In the genomic region with DNA sequence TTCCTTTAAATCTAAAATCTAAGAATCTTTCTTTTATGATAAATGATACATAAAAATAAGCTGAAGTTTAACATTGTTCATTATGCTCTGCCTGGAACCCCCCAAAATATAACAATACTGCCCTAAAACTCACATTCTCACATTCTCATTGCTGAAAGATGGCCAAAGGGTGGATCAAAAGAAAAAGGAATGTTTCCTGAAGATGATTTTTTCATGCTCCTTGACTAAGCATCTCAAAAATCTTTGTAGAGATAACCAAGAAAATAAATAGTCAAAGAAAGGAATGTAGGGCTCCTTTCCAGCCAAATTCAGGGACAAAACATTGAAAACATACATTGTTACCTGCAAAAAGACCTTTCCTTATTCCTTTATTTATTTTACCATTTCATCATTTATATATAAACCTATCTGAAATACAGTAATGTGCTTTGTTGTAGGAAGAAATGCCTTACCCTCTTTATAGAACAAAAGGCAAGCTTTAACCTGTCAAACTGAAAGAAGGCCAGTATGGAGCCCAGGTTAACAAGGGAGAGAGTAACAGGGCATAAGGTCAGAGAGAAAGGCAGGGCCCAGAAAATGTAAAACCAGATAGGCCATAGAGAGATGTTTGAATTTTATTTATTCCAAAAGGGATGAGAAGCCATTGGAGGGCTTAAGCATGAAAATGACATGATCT, we compare ENCODE assay signal across 30 cellular contexts. TPM values are rescaled to one million over a fixed set of nuclear protein-coding genes. Genes with fewer than 3 reads are reported as not detected.
DNase-seq lines count a peak whose midpoint lies in the region; ATAC-seq and TF ChIP-seq lines count a peak whose summit lies in the region.
"Had no signal": no experiment of that assay in that cellular context is flagged by ENCODE, and none has a peak within 500 bp of the region (broad histone marks: within the 10 kb centered on the region; RNA-seq: fewer than 3 reads in every experiment).

No MANE protein-coding gene starts in this region.

- peaks cover 10% of the 10 kb centered on the region for H3F3A ChIP-seq in GM23248 (ENCODE audit: insufficient read depth)

- H3K4me3 Mint-ChIP-seq in brain: no peak overlapping the region
- H3K4me3 Mint-ChIP-seq in activated CD4-positive, alpha-beta T cell treated with anti-CD3 and anti-CD28 coated beads for 36 hours: no peak overlapping the region
- H3K4me3 Mint-ChIP-seq in immature natural killer cell: no peak overlapping the region
- H3K4me3 Mint-ChIP-seq: CD4-positive, CD25-positive, alpha-beta regulatory T cell; IgD-negative memory B cell; T-helper 17 cell had no signal

- H3K79me1 ChIP-seq in mesenchymal stem cell (replicated peaks; ENCODE audit: low read length, poor library complexity, severe bottlenecking): peaks cover 9% of the 10 kb centered on the region

- H3K9me3 ChIP-seq in GM23248 (ENCODE audit: low read depth) (no peaks in the 10 kb centered on the region), mesenchymal stem cell (ENCODE audit: control insufficient read depth, low read length) (no peaks in the 10 kb centered on the region)
- H3K9me3 ChIP-seq: Peyer's patch, SJSA1, spleen had no signal

- H3K4me2 ChIP-seq in GM23248 (ENCODE audit: unreplicated experiment) (peak overlapping the region; percentile 45), mesenchymal stem cell (ENCODE audit: low read length, poor library complexity, severe bottlenecking) (no peak overlapping the region)

- H3K4ac ChIP-seq in mesenchymal stem cell (ENCODE audit: low read depth in 1 of 2, low read length in 2 of 2): no peak overlapping the region

- CTCF ChIA-PET in activated CD4-positive, alpha-beta T cell treated with anti-CD3 and anti-CD28 coated beads for 36 hours (lab: Charles Lee): interaction anchor here (0.6 to 1.7 kb wide), 3 partner anchors 14 to 94 kb away, joined by 3 to 5 read pairs (median 4); no protein-coding TSS in a partner anchor

- H3K36me3 ChIP-seq in GM23248 (ENCODE audit: low read depth) (no peaks in the 10 kb centered on the region), mesenchymal stem cell (ENCODE audit: control insufficient read depth in 1 of 2, insufficient read depth in 2 of 2, low read depth in 1 of 2, low read length in 2 of 2) (peaks cover 3% of the 10 kb centered on the region in 2 experiments)
- H3K36me3 ChIP-seq: Peyer's patch, SJSA1 had no signal

- H2BK120ac ChIP-seq in mesenchymal stem cell (ENCODE audit: low read depth, low read length): no peak overlapping the region

- no peaks in the 10 kb centered on the region for H4K20me1 ChIP-seq in GM23248 (ENCODE audit: insufficient read depth)

- H2BK5ac ChIP-seq in mesenchymal stem cell (ENCODE audit: low read depth, low read length, poor library complexity, severe bottlenecking): no peak overlapping the region

- no peaks in the 10 kb centered on the region for H3K79me2 ChIP-seq in GM23248 (ENCODE audit: insufficient read depth)

- no peak overlapping the region for H3K14ac ChIP-seq in mesenchymal stem cell (ENCODE audit: low read length in 2 of 2)

- peak overlapping the region; percentile 33 for H3K27ac ChIP-seq in GM23248
- peak overlapping the region; percentile 15 for H3K27ac ChIP-seq in mesenchymal stem cell (ENCODE audit: low read length, poor library complexity, severe bottlenecking)
- H3K27ac ChIP-seq: Peyer's patch, SJSA1, spleen, VCaP had no signal

- H3K27me3 Mint-ChIP-seq in brain: no peaks in the 10 kb centered on the region
- no peaks in the 10 kb centered on the region for H3K27me3 Mint-ChIP-seq in activated CD4-positive, alpha-beta T cell treated with anti-CD3 and anti-CD28 coated beads for 36 hours
- no peaks in the 10 kb centered on the region for H3K27me3 Mint-ChIP-seq in immature natural killer cell (ENCODE audit: low read depth in 3 of 3)
- H3K27me3 Mint-ChIP-seq: CD4-positive, CD25-positive, alpha-beta regulatory T cell; IgD-negative memory B cell; T-helper 17 cell had no signal

- H4K8ac ChIP-seq in mesenchymal stem cell (ENCODE audit: low read length): no peak overlapping the region

- H2AFZ ChIP-seq in GM23248 (peak overlapping the region; percentile 43), mesenchymal stem cell (ENCODE audit: low read depth, low read length) (no peak overlapping the region)

- H3K4me1 ChIP-seq in GM23248 (ENCODE audit: insufficient read depth) (peaks cover 25% of the 10 kb centered on the region), mesenchymal stem cell (ENCODE audit: control insufficient read depth, insufficient read depth, low read depth, low read length) (no peaks in the 10 kb centered on the region)
- H3K4me1 ChIP-seq: Peyer's patch had no signal

- H2BK15ac ChIP-seq in mesenchymal stem cell (ENCODE audit: low read depth, poor library complexity, severe bottlenecking): no peak overlapping the region

- H3K9me3 Mint-ChIP-seq in brain (no peaks in the 10 kb centered on the region), immature natural killer cell (no peaks in the 10 kb centered on the region)
- H3K9me3 Mint-ChIP-seq in activated CD4-positive, alpha-beta T cell treated with anti-CD3 and anti-CD28 coated beads for 36 hours (ENCODE audit: low read depth): no peaks in the 10 kb centered on the region
- H3K9me3 Mint-ChIP-seq: CD4-positive, CD25-positive, alpha-beta regulatory T cell; IgD-negative memory B cell had no signal

- ATAC-seq in activated CD4-positive, alpha-beta T cell treated with anti-CD3 and anti-CD28 coated beads for 36 hours: no peak
- ATAC-seq: T-helper 17 cell had no signal

- H3K23ac ChIP-seq in mesenchymal stem cell (ENCODE audit: low read length in 2 of 2): no peak overlapping the region

- H3K9ac ChIP-seq in GM23248 (no peak overlapping the region), mesenchymal stem cell (ENCODE audit: low read length) (no peak overlapping the region)

- H4K91ac ChIP-seq in mesenchymal stem cell (ENCODE audit: low read length): no peak overlapping the region

- POLR2A ChIA-PET in activated CD4-positive, alpha-beta T cell treated with anti-CD3 and anti-CD28 coated beads for 36 hours (lab: Charles Lee): no interaction called here

- H3K4me1 Mint-ChIP-seq in brain (peaks cover 22% of the 10 kb centered on the region), immature natural killer cell (peaks cover 3 to 8% of the 10 kb centered on the region in 2 donors)
- H3K4me1 Mint-ChIP-seq in activated CD4-positive, alpha-beta T cell treated with anti-CD3 and anti-CD28 coated beads for 36 hours: peaks cover 5% of the 10 kb centered on the region

- TF ChIP-seq CTCF in brain (conservative IDR thresholded peaks at IDR 0.05): no peak

- intact Hi-C loops in activated CD4-positive, alpha-beta T cell treated with anti-CD3 and anti-CD28 coated beads for 36 hours (cut with DNase I, micrococcal nuclease): loop anchor here (5.0 to 10.0 kb wide), 4 partner anchors 95 to 448 kb away; a partner anchor contains a TSS

- peaks cover 13% of the 10 kb centered on the region for H3K36me3 Mint-ChIP-seq in brain
- no peaks in the 10 kb centered on the region for H3K36me3 Mint-ChIP-seq in activated CD4-positive, alpha-beta T cell treated with anti-CD3 and anti-CD28 coated beads for 36 hours (ENCODE audit: low read depth)
- peaks cover 0 to 4% (median 0%) of the 10 kb centered on the region in 3 donors for H3K36me3 Mint-ChIP-seq in immature natural killer cell

- no peak overlapping the region for H2BK12ac ChIP-seq in mesenchymal stem cell (ENCODE audit: low read length in 2 of 2)

- H3K27me3 ChIP-seq in GM23248 (replicated peaks; ENCODE audit: insufficient read depth): no peaks in the 10 kb centered on the region
- no peaks in the 10 kb centered on the region for H3K27me3 ChIP-seq in mesenchymal stem cell (ENCODE audit: control insufficient read depth in 1 of 2, insufficient read depth in 1 of 2, low read length in 2 of 2)
- H3K27me3 ChIP-seq: Peyer's patch, SJSA1, spleen had no signal

- DNase-seq in AG08395 (ENCODE audit: low spot score) (peak; percentile 21), GM23248 (peak; percentile 13), mesenchymal stem cell (no peak), NCI-H2171 (lab: John Stamatoyannopoulos, UW) (no peak), ureter (ENCODE audit: low spot score) (no peak), immature natural killer cell (no peak)
- no peak for DNase-seq in activated CD4-positive, alpha-beta T cell treated with anti-CD3 and anti-CD28 coated beads for 36 hours
- DNase-seq: activated CD8-positive, alpha-beta memory T cell treated with anti-CD3 and anti-CD28 coated beads, Interleukin-2, amount 50 U/mL, for 4 hours; activated effector memory CD4-positive, alpha-beta T cell treated with Interleukin-2 at 50 U/mL for 16 hours; amniotic stem cell; CD4-positive, CD25-positive, alpha-beta regulatory T cell; central memory CD4-positive, alpha-beta T cell; DMS 273 treated with DMSO at 0.1 percent for 48 hours; effector CD4-positive, alpha-beta T cell; H7; kidney glomerular epithelial cell; NCI-H1417; NCI-H2107; NCI-H510A; NK-92 treated with Interleukin-12 subunit alpha and Interleukin-12 subunit beta, amount 100 ng/mL, for 24 hours; occipital lobe; Peyer's patch; retina; spleen; stimulated activated CD4-positive, alpha-beta T cell treated with anti-CD3 and anti-CD28 coated beads, Interleukin-4, amount 100 ng/mL, for 1 hour; T-helper 17 cell had no signal

- in situ Hi-C loops in GM23248 (cut with MboI): no loop called here

- no peak overlapping the region for H3K18ac ChIP-seq in mesenchymal stem cell (ENCODE audit: low read depth in 1 of 2, low read length in 2 of 2)

- H3K27ac Mint-ChIP-seq in brain (peak overlapping the region in 4 of 5 experiments; percentile 11 to 33 (median 28)), immature natural killer cell (no peak overlapping the region)
- no peak overlapping the region for H3K27ac Mint-ChIP-seq in activated CD4-positive, alpha-beta T cell treated with anti-CD3 and anti-CD28 coated beads for 36 hours

- no peaks in the 10 kb centered on the region for H3K9me2 ChIP-seq in GM23248 (ENCODE audit: insufficient read depth)

- H3K4me3 ChIP-seq in GM23248 (no peak overlapping the region), mesenchymal stem cell (ENCODE audit: insufficient read depth in 1 of 2, low read depth in 1 of 2, low read length in 2 of 2) (no peak overlapping the region)
- H3K4me3 ChIP-seq: Peyer's patch, SJSA1, spleen had no signal

- no peak overlapping the region for H2AK5ac ChIP-seq in mesenchymal stem cell (ENCODE audit: low read length, severe bottlenecking)

RNA-seq across cellular contexts. Expression of a gene that starts 37.1 kb away (rescaled TPM):
- total RNA-seq in GM23248 (2014; rRNA removed; shearing (Covaris generic)): 75.8 and 77.0 TPM in 2 replicates
- polyA plus RNA-seq in GM23248 (2016; fragmentation: Nextera tagmentation; extraction: Ambion mirVana): 49.2 and 52.6 TPM in 2 replicates
- 74.1 TPM for polyA plus RNA-seq in brain (ENCODE audit: insufficient read depth, low read depth, low replicate concordance)
- 9.3 TPM for polyA plus RNA-seq in mesenchymal stem cell (2013, experiment 1 of 2)
- 8.7 TPM for polyA plus RNA-seq in mesenchymal stem cell (2013, experiment 2 of 2)
- total RNA-seq in activated CD4-positive, alpha-beta T cell treated with anti-CD3 and anti-CD28 coated beads for 36 hours: 10 to 100 TPM; 68.8 to 85.8 TPM
- total RNA-seq in ureter: 44.0 TPM
- 10 to 100 TPM in 2 of 3 donors, 1 to 10 TPM in 1; 6.7 to 32.7 (median 11.6) TPM for polyA plus RNA-seq in immature natural killer cell

Comparison
In these comparisons a context has a peak if more than half of its experiments do, and no peak if none do; other contexts are left out.
1. DNase-seq: peak in AG08395 (single experiment) and GM23248 (single experiment); none in mesenchymal stem cell (single experiment), NCI-H2171 (single experiment), activated CD4-positive, alpha-beta T cell treated with anti-CD3 and anti-CD28 coated beads for 36 hours (single experiment), ureter (single experiment) and immature natural killer cell (0 of 3).
2. H3K27ac Mint-ChIP-seq: peak in brain (4 of 5); none in activated CD4-positive, alpha-beta T cell treated with anti-CD3 and anti-CD28 coated beads for 36 hours (single experiment) and immature natural killer cell (0 of 6).